8 cellular contexts compared by ENCODE assay signal in the genomic region with DNA sequence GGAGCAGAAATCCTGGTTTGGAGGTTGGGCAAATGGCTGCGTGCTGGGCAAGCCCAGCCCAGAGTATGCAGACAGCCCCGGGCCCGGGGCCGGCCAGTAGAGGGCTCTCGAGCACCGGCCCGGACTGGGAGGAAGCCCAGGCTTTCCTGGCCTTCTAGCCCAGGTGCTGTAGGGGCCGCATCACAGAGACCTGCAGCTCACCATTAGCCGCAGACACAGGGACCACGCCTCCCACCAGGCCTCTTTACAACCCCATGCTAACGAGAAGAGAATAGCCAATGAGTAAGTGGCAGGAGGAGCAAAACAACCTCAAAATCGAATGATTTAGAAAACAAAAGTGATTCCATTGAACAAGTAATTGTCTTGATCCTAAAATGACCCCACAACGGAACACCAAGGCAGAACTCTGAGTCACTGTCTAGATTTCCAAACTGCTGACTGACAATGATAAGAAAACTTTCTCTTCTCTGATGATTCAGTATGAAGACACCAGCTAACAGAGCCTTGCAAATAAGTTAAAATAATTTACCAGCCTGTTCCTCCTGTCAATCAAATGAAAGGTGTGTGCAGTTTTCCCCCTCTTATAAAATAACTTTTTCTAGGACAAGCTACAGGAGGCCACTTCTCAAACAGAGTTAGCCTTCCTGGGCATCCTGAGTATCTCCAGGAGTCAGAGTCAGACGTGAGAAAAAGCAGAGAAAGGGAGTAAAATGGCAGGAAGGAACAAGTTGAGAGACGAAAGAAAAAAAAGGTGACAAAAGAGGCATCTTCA.
DNase-seq lines count a peak whose midpoint lies in the region; ATAC-seq and TF ChIP-seq lines count a peak whose summit lies in the region.

No MANE protein-coding gene starts in this region.

- ATAC-seq in HG03045 (IDR thresholded peaks at IDR 0.05; ENCODE audit: unreplicated experiment) = peak; percentile 69
- peak; percentile 80 for ATAC-seq in lung (ENCODE audit: insufficient read depth, low FRiP score)

- no peak overlapping the region for H3K4me3 ChIP-seq in lung

- peak; percentile 47 for TF ChIP-seq CTCF in lung (IDR thresholded peaks at IDR 0.05; ENCODE audit: control extremely low read depth, extremely low read depth)

- H3K4me1 ChIP-seq in lung (ENCODE audit: control insufficient read depth in 2 of 2, insufficient read depth in 2 of 2, low read length in 2 of 2) = no peaks in the 10 kb centered on the region

- H3K9me3 ChIP-seq in lung (ENCODE audit: control insufficient read depth in 2 of 2, insufficient read depth in 1 of 2, low read length in 1 of 2) = no peaks in the 10 kb centered on the region

- DNase-seq in SIG-M5 treated with dmso at 0.1 percent for 504 hours (lab: John Stamatoyannopoulos, UW; ENCODE audit: unreplicated experiment) = peak; percentile 65
- DNase-seq in SIG-M5 (lab: John Stamatoyannopoulos, UW) = no peak
- peak; percentile 36 for DNase-seq in NCI-H460 (ENCODE audit: extremely low read depth, low read depth)
- DNase-seq in activated CD4-positive, alpha-beta T cell treated with anti-CD3 and anti-CD28 coated beads, Interleukin-2, amount 50 U/mL, for 24 hours (ENCODE audit: low read depth in 1 of 2, low spot score in 1 of 2) = peak; percentile 38 to 51
- peak; percentile 16 to 65 for DNase-seq in dermis microvascular lymphatic vessel endothelial cell (ENCODE audit: low read depth in 2 of 2)
- peak; percentile 74 for DNase-seq in lung (ENCODE audit: low spot score)
- peak; percentile 21 for DNase-seq in stimulated activated CD8-positive, alpha-beta memory T cell treated with anti-CD3 and anti-CD28 coated beads, Interleukin-15, amount 100 ng/mL, for 24 hours (ENCODE audit: low read depth)

- 20 to 24% methylated on average over 15 of the region's 15 CpGs for WGBS in lung, 2 donors

- H3K27ac ChIP-seq in lung (ENCODE audit: low read depth in 1 of 2, low read length in 1 of 2) = no peak overlapping the region

- no peaks in the 10 kb centered on the region for H3K36me3 ChIP-seq in lung (ENCODE audit: control insufficient read depth in 2 of 2, insufficient read depth in 2 of 2, low read length in 2 of 2)

- no peaks in the 10 kb centered on the region for H3K27me3 ChIP-seq in lung (ENCODE audit: control insufficient read depth, insufficient read depth)
